Comparison of ENCODE assay signal across 8 cellular contexts in the genomic region with DNA sequence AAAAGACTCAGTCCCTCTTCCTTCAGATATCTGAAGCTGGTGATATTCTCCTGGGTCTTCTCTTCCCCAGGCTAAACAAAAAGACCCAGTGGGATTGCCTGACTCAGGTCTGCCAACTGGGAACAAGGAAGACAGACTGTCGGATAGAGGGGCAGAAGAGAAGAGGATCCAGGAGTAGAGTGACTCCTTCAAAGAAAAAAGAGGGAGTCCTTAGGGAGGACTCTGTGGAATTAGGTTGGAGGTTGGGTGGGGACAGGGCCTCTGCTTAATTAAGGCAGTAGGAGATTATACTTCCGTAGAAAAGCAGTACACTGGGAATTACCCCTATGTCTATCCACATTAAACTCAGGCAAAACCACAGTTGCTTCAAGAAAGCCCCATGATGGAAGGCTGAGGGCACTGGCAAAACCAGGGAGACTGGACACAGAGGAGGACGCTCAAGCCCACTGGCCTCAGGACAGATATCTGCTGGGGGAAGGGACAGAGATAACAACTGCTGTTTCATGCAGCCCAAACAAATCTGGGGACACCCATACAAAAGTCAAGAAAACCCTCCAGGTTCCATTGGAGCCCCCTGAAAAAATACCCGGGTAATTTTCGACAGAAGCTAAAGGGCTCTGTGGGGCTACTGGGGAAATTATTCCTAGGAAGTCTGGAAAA. TPM values are rescaled to one million over a fixed set of nuclear protein-coding genes. Genes with fewer than 3 reads are reported as not detected.
DNase-seq lines count a peak whose midpoint lies in the region; ATAC-seq and TF ChIP-seq lines count a peak whose summit lies in the region.

No MANE protein-coding gene starts in this region.

- BruUV-seq in mammary epithelial cell (replicated peaks; lab: Mats Ljungman, UMichigan): no TSS peak

- H3K4me2 ChIP-seq in mammary epithelial cell (ENCODE audit: insufficient read depth, low read depth, low read length): peak overlapping the region; percentile 54

- peaks cover 94% of the 10 kb centered on the region for H3K79me2 ChIP-seq in mammary epithelial cell (ENCODE audit: insufficient read depth, low read length)

- H3K4me1 Mint-ChIP-seq in neural crest cell: peaks cover 64% of the 10 kb centered on the region

- 75% methylated on average over 5 of the region's 5 CpGs for WGBS in mammary epithelial cell (ENCODE audit: low coverage, missing lambda C conversion rate)

- dilution Hi-C loops in mammary epithelial cell (cut with HindIII; ENCODE audit: low sequenced_read_pairs): loop anchor here (25.0 kb wide), 1 partner anchor 155 kb away; no protein-coding TSS in a partner anchor

- H3K9ac ChIP-seq in mammary epithelial cell (ENCODE audit: insufficient read depth, low read length): peak overlapping the region; percentile 24

- H4K20me1 ChIP-seq in mammary epithelial cell (ENCODE audit: insufficient read depth, low read length): no peaks in the 10 kb centered on the region

- in situ Hi-C loops in mammary epithelial cell (cut with MboI; ENCODE audit: low sequenced_read_pairs in 2 of 2): loop anchor here in 1 of 2 donors (25.0 kb wide), 1 partner anchor 155 kb away; no protein-coding TSS in a partner anchor

- peaks cover 39% of the 10 kb centered on the region for H3K36me3 Mint-ChIP-seq in neural crest cell (ENCODE audit: low read depth)

- no peak for DNase-seq in mammary epithelial cell
- DNase-seq in neural crest cell (ENCODE audit: low read depth, low spot score): no peak
- no peak for DNase-seq in NCI-H1930 (lab: John Stamatoyannopoulos, UW)
- no peak for DNase-seq in NCI-H1417 treated with DMSO at 0.1 percent for 48 hours (lab: John Stamatoyannopoulos, UW)
- no peak for DNase-seq in NCI-H128 (lab: John Stamatoyannopoulos, UW; ENCODE audit: unreplicated experiment)

- no peaks in the 10 kb centered on the region for H3K9me3 Mint-ChIP-seq in neural crest cell

- no peaks in the 10 kb centered on the region for H3K27me3 Mint-ChIP-seq in neural crest cell (ENCODE audit: low read depth)

- H3K4me3 ChIP-seq in mammary epithelial cell (replicated peaks in 1 of 3; ENCODE audit: insufficient read depth in 1 of 3, low read depth in 2 of 3, low read length in 3 of 3): peak overlapping the region in 1 of 3 experiments; percentile 6

- ATAC-seq in GM18511 (IDR thresholded peaks at IDR 0.05; ENCODE audit: unreplicated experiment) (peak; percentile 18), HG02981 (IDR thresholded peaks at IDR 0.05; ENCODE audit: unreplicated experiment) (peak; percentile 13), HG02970 (IDR thresholded peaks at IDR 0.05; ENCODE audit: low FRiP score, unreplicated experiment) (no peak)

- intact Hi-C loops in mammary epithelial cell (cut with micrococcal nuclease): no loop called here

- H3K4me3 Mint-ChIP-seq in neural crest cell: peak overlapping the region; percentile 39

- no peaks in the 10 kb centered on the region for H3K27me3 ChIP-seq in mammary epithelial cell (ENCODE audit: insufficient read depth, low read length)

- peaks cover 70% of the 10 kb centered on the region for H3K4me1 ChIP-seq in mammary epithelial cell (ENCODE audit: insufficient read depth, low read length)

- peaks cover 20% of the 10 kb centered on the region for H3K36me3 ChIP-seq in mammary epithelial cell (ENCODE audit: insufficient read depth, low read length)

- H3K27ac ChIP-seq in mammary epithelial cell (ENCODE audit: insufficient read depth, low read depth, low read length): peak overlapping the region; percentile 60

- no peaks in the 10 kb centered on the region for H3K9me3 ChIP-seq in mammary epithelial cell (replicated peaks; ENCODE audit: insufficient read depth, low read length)

- no peak overlapping the region for H2AFZ ChIP-seq in mammary epithelial cell (ENCODE audit: low read depth, low read length)

- CTCF ChIA-PET in mammary epithelial cell (lab: Charles Lee; ENCODE audit: low non-redundant PET): interaction anchor here (0.5 kb wide), 1 partner anchor 25 kb away, joined by 4 read pairs; no protein-coding TSS in a partner anchor

- TF ChIP-seq CTCF in mammary epithelial cell (conservative IDR thresholded peaks at IDR 0.05 in 1 of 2, IDR thresholded peaks at IDR 0.05 in 1 of 2; ENCODE audit: extremely low read depth in 1 of 2, insufficient read depth in 1 of 2, low read depth in 1 of 2, low read length in 2 of 2) (no peak), neural crest cell (conservative IDR thresholded peaks at IDR 0.05) (no peak)

- H3K27ac Mint-ChIP-seq in neural crest cell (ENCODE audit: unreplicated experiment): no peak overlapping the region

RNA-seq across cellular contexts. Expression of gene BCL2L1, which starts 5.7 kb away (rescaled TPM):
- total RNA-seq in mammary epithelial cell: 100 to 1,000 TPM; 196 to 212 TPM
- 132 TPM for polyA plus RNA-seq in mammary epithelial cell
- 137 TPM for polyA minus RNA-seq in mammary epithelial cell
- total RNA-seq in neural crest cell: 74.3 and 74.8 TPM in 2 replicates

RNA-seq across cellular contexts. Expression of gene TPX2, which starts 22.1 kb away (rescaled TPM):
- total RNA-seq in mammary epithelial cell: 10 to 100 TPM in 1 of 2 donors, 1 to 10 TPM in 1; 9.5 to 74.3 TPM
- 51.2 TPM for polyA plus RNA-seq in mammary epithelial cell
- polyA minus RNA-seq in mammary epithelial cell: 108 TPM
- 208 and 210 TPM in 2 replicates for total RNA-seq in neural crest cell
